ENCODE assay signal across 9 cellular contexts in the genomic region with DNA sequence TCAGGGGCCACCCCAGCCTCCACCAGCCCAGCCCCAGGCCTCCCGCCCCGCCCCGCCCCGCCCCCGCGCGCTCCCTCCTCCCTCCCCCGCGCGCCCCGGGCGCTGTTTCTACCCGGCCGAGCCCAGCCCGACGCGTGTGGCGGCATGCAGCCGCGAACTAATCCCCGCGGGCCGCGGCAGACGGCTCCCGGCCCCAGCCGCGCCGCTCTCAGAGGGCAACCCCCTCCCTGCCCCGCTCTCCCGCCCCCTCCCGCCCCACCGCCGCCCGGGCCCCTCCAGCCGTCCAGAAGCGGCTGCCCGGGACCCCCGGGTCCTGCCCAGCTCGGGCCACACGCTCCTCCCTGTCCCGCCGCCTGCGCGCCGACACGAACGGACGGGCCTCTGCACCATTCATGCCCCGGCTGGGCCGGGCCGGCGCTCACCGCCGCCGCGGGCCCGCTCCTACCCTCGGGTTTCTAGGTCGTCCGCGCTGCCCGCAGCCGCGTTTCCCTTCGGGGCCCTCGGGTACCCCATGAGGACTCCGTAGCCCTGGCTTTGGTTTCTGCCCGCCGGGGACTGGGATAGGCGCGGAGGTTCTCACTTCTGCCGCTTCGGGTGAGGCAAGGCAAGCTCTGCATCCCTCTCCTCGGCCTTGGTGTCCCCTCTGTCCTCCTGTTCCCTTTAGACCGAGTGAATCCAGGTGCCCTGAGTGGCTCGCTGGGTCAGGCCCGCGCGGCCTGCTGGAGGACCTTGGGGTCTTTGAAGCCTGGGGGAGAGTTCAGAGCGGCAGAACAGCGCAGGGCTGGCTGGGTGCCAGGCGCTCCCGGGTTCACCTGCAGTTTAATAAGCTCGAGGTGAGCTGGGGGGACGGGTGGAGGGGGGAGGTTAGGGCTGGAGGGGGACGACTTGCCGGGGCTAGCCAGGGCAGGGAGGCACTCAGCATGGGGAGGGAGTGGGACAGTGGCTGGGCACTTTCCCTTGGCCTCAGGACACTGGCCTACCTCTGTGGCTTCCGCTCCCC. TPM values are rescaled to one million over a fixed set of nuclear protein-coding genes. Genes with fewer than 3 reads are reported as not detected.
DNase-seq lines count a peak whose midpoint lies in the region; ATAC-seq and TF ChIP-seq lines count a peak whose summit lies in the region.
"Had no signal": no experiment of that assay in that cellular context is flagged by ENCODE, and none has a peak within 500 bp of the region (broad histone marks: within the 10 kb centered on the region; RNA-seq: fewer than 3 reads in every experiment).

No MANE protein-coding gene starts in this region.

- DNase-seq in GM13977 (ENCODE audit: low spot score): peak; percentile 81
- peak; percentile 53 for DNase-seq in RPMI8226
- DNase-seq in glutamatergic neuron: no peak
- no peak for DNase-seq in gastrocnemius medialis
- no peak for DNase-seq in NCI-H2081 treated with DMSO at 0.1 percent for 48 hours (lab: John Stamatoyannopoulos, UW)
- no peak for DNase-seq in HuH-7 (ENCODE audit: low spot score)
- DNase-seq in activated CD4-positive, alpha-beta T cell treated with anti-CD3 and anti-CD28 coated beads for 48 hours: no peak
- DNase-seq: effector CD4-positive, alpha-beta T cell had no signal

- no peaks in the 10 kb centered on the region for H3K36me3 ChIP-seq in gastrocnemius medialis

- H3K4me3 Mint-ChIP-seq in glutamatergic neuron (ENCODE audit: unreplicated experiment): peak overlapping the region; percentile 74

- H3K4me1 Mint-ChIP-seq in glutamatergic neuron (ENCODE audit: low read depth, unreplicated experiment): peaks cover 50% of the 10 kb centered on the region

- no peaks in the 10 kb centered on the region for H3K36me3 Mint-ChIP-seq in glutamatergic neuron (ENCODE audit: unreplicated experiment)

- peaks cover 0 to 10% of the 10 kb centered on the region in 2 donors for H3K4me1 ChIP-seq in gastrocnemius medialis

- in situ Hi-C loops in GM13977 (cut with MboI; ENCODE audit: low pct_unique_long_range_greater_than_20kb, low sequenced_read_pairs, unreplicated experiment): no loop called here
- in situ Hi-C loops in gastrocnemius medialis (cut with MboI; ENCODE audit: low sequenced_read_pairs in 4 of 4): no loop called here

- no peak for TF ChIP-seq POLR2A in gastrocnemius medialis (IDR thresholded peaks at IDR 0.05)

- intact Hi-C loops in gastrocnemius medialis (cut with DNase I; ENCODE audit: low total_unique reads): no loop called here

- peaks cover 6% of the 10 kb centered on the region for H3K9me3 Mint-ChIP-seq in glutamatergic neuron (ENCODE audit: unreplicated experiment)

- TF ChIP-seq CTCF in GM13977 (IDR thresholded peaks at IDR 0.05; ENCODE audit: extremely low read depth, insufficient read depth, missing control alignments) (no peak), glutamatergic neuron (IDR thresholded peaks at IDR 0.05; ENCODE audit: partially characterized antibody, unreplicated experiment) (no peak), gastrocnemius medialis (IDR thresholded peaks at IDR 0.05 in 4 of 5, conservative IDR thresholded peaks at IDR 0.05 in 1 of 5) (no peak)

- no peaks in the 10 kb centered on the region for H3K9me3 ChIP-seq in gastrocnemius medialis

- no peak overlapping the region for H3K27ac ChIP-seq in gastrocnemius medialis

- ATAC-seq in gastrocnemius medialis (peak in 1 of 2 donors; percentile 22), GM19023 (IDR thresholded peaks at IDR 0.05; ENCODE audit: unreplicated experiment) (no peak)

- H3K27me3 Mint-ChIP-seq in glutamatergic neuron (ENCODE audit: unreplicated experiment): peaks cover 32% of the 10 kb centered on the region

- H3K27ac Mint-ChIP-seq in glutamatergic neuron (ENCODE audit: unreplicated experiment): no peak overlapping the region

- peak overlapping the region in 3 of 4 donors; percentile 21 to 45 (median 40) for H3K4me3 ChIP-seq in gastrocnemius medialis

- H3K27me3 ChIP-seq in gastrocnemius medialis: peaks cover 34 to 54% (median 42%) of the 10 kb centered on the region in 3 donors

RNA-seq across cellular contexts. Expression of a gene that starts 3.1 kb away (rescaled TPM):
- total RNA-seq in glutamatergic neuron (ENCODE audit: unreplicated experiment) (0.17 TPM), gastrocnemius medialis (not detected)

RNA-seq across cellular contexts. Expression of a gene that starts 24.2 kb away (rescaled TPM):
- total RNA-seq in glutamatergic neuron (ENCODE audit: unreplicated experiment) (0.66 TPM), gastrocnemius medialis (1 to 10 TPM in 2 of 4 donors, under 1 TPM in 2; 0.36 to 3.9 (median 2.1) TPM)

RNA-seq across cellular contexts. Expression of a gene that starts 52.2 kb away (rescaled TPM):
- total RNA-seq in glutamatergic neuron (ENCODE audit: unreplicated experiment) (not detected), gastrocnemius medialis (10 to 100 TPM in 3 of 4 donors, 1 to 10 TPM in 1; 8.3 to 65.4 (median 44.3) TPM)

Comparison
In these comparisons a context has a peak if more than half of its experiments do, and no peak if none do; other contexts are left out.
1. DNase-seq: peak in GM13977 (single experiment) and RPMI8226 (single experiment); none in glutamatergic neuron (single experiment), gastrocnemius medialis (0 of 2), NCI-H2081 treated with DMSO at 0.1 percent for 48 hours (single experiment), HuH-7 (single experiment) and activated CD4-positive, alpha-beta T cell treated with anti-CD3 and anti-CD28 coated beads for 48 hours (single experiment).